In the genomic region with DNA sequence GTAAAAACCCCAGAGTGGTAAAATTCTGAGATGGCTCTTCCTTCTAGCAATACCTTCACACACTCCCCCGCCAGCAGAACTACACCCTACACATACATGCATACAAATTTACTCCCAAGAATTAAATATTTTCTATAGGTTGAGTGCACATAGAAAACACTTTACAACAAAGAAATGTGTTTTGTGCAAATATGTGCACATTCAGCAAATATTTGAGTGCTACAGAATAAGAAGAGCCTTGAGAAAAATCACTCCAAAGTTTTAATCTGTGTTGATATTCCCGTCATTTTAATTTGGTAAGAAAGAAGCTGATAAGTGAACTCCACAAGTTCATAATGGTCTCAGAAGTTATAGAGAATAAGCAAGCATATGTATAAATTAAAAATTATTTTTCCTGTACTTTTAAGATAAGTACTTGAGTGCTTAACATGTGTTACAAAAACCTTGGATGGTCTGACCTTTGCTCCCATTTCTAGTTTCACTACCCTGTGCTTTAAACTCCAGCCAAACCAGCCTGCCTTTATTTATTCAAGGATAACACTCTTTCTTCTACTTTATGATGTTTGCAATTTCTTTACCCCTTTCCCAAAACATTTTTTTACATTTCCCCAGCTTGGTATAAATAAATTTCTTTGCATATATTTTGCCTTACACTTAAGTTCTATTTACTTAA, we compare ENCODE assay signal across 25 cellular contexts.
"Had no signal": no experiment of that assay in that cellular context is flagged by ENCODE, and none has a peak within 500 bp of the region (broad histone marks: within the 10 kb centered on the region; RNA-seq: fewer than 3 reads in every experiment).

No MANE protein-coding gene starts in this region.

- FAIRE-seq: frontal cortex, islet of Langerhans, urothelium cell line had no signal

- H3K9ac ChIP-seq: parathyroid adenoma had no signal

- H3K9me3 Mint-ChIP-seq: endodermal cell; memory B cell; mesothelial cell of epicardium; natural killer cell treated with Interleukin-12 subunit alpha and Interleukin-12 subunit beta and Interleukin-15 and Interleukin-18, amount 100 ng/mL, for 72 hours had no signal

- H3K4me1 Mint-ChIP-seq: memory B cell had no signal

- H3K9me3 ChIP-seq: colonic mucosa, heart left ventricle, left lung, lower lobe of right lung, psoas muscle had no signal

- ATAC-seq: esophagus mucosa; heart left ventricle; left lung; lower lobe of right lung; natural killer cell treated with Interleukin-12 subunit alpha and Interleukin-12 subunit beta and Interleukin-15 and Interleukin-18, amount 100 ng/mL, for 72 hours; psoas muscle; sciatic nerve had no signal

- H3K79me2 ChIP-seq: parathyroid adenoma had no signal

- H3K4me1 ChIP-seq: colonic mucosa, heart left ventricle, left lung, lower lobe of right lung, parathyroid adenoma, psoas muscle had no signal

- H3K4me3 ChIP-seq: colonic mucosa, heart left ventricle, left lung, lower lobe of right lung, psoas muscle had no signal

- H3K27ac Mint-ChIP-seq: endodermal cell; memory B cell; mesothelial cell of epicardium; natural killer cell treated with Interleukin-12 subunit alpha and Interleukin-12 subunit beta and Interleukin-15 and Interleukin-18, amount 100 ng/mL, for 72 hours had no signal

- DNase-seq: cerebellar nuclear complex; colonic mucosa; dermis blood vessel endothelial cell; endodermal cell; heart left ventricle; hypothalamus; kidney glomerular epithelial cell; left lung; lower lobe of right lung; occipital lobe; psoas muscle; retina; stimulated activated CD4-positive, alpha-beta T cell treated with anti-CD3 and anti-CD28 coated beads, Interleukin-2, amount 100 ng/mL, for 24 hours; stimulated activated CD4-positive, alpha-beta T cell treated with anti-CD3 and anti-CD28 coated beads, Interleukin-4, amount 100 ng/mL, for 4 hours; stimulated activated naive CD4-positive, alpha-beta T cell; trophoblast cell had no signal

- H3K36me3 ChIP-seq: colonic mucosa, heart left ventricle, left lung, lower lobe of right lung had no signal

- H3K27ac ChIP-seq: colonic mucosa, heart left ventricle, left lung, lower lobe of right lung, parathyroid adenoma, psoas muscle had no signal

- H3K27me3 ChIP-seq: colonic mucosa, heart left ventricle, left lung had no signal

- H3K36me3 Mint-ChIP-seq: memory B cell; mesothelial cell of epicardium; natural killer cell treated with Interleukin-12 subunit alpha and Interleukin-12 subunit beta and Interleukin-15 and Interleukin-18, amount 100 ng/mL, for 72 hours had no signal

- H3K27me3 Mint-ChIP-seq: memory B cell; natural killer cell treated with Interleukin-12 subunit alpha and Interleukin-12 subunit beta and Interleukin-15 and Interleukin-18, amount 100 ng/mL, for 72 hours had no signal

- H3K4me3 Mint-ChIP-seq: endodermal cell; memory B cell; mesothelial cell of epicardium; natural killer cell treated with Interleukin-12 subunit alpha and Interleukin-12 subunit beta and Interleukin-15 and Interleukin-18, amount 100 ng/mL, for 72 hours had no signal

- H2AFZ ChIP-seq: parathyroid adenoma had no signal
